Comparison of ENCODE assay signal across 8 cellular contexts in the genomic region with DNA sequence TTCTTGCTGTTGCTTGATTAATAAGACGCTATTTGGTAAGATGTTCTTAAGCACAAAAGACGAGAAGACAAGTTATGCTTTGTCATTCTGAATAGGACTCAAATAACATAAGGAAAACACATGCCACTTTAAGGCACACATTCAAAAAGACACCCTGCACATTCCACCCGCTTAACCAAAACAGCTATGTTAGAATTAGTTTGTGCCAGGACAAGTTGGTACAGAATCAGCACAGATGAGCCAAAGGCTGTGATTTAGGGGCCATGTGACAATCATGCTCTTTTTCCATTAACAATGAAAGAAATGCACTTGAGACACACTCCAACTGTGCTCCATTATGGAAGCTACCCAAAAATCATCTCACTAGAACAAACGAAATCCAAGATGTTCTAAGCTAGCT. TPM values are rescaled to one million over a fixed set of nuclear protein-coding genes. Genes with fewer than 3 reads are reported as not detected.
DNase-seq lines count a peak whose midpoint lies in the region; ATAC-seq and TF ChIP-seq lines count a peak whose summit lies in the region.

No MANE protein-coding gene starts in this region.

- TF ChIP-seq CTCF in heart left ventricle (IDR thresholded peaks at IDR 0.05) (no peak), left lung (IDR thresholded peaks at IDR 0.05) (no peak), type B pancreatic cell (conservative IDR thresholded peaks at IDR 0.05) (no peak), BE2C (IDR thresholded peaks at IDR 0.05; ENCODE audit: low read depth, low read length) (no peak), RWPE1 (conservative IDR thresholded peaks at IDR 0.05; ENCODE audit: low read depth) (no peak)

- H3K27ac ChIP-seq in heart left ventricle, result peak overlapping the region; percentile 8 to 97 (median 62)
- H3K27ac ChIP-seq in left lung, result peak overlapping the region; percentile 64 to 65
- no peak overlapping the region for H3K27ac ChIP-seq in RWPE1

- H3K4me1 ChIP-seq in heart left ventricle (peaks cover 6 to 85% (median 81%) of the 10 kb centered on the region in 12 donors), left lung (peaks cover 49 to 85% of the 10 kb centered on the region in 2 donors), BE2C (no peaks in the 10 kb centered on the region)

- 23 to 30% (median 27%) methylated on average over 4 of the region's 4 CpGs for WGBS in heart left ventricle, 4 donors

- DNase-seq in heart left ventricle, result no peak
- no peak for DNase-seq in cardiac septum (ENCODE audit: low spot score)
- no peak for DNase-seq in activated naive CD8-positive, alpha-beta T cell treated with anti-CD3 and anti-CD28 coated beads, Interleukin-2, amount 50 U/mL, for 24 hours
- DNase-seq in left lung, result no peak
- no peak for DNase-seq in type B pancreatic cell (ENCODE audit: extremely low spot score, unreplicated experiment)
- no peak for DNase-seq in BE2C
- DNase-seq in RWPE1 (ENCODE audit: low spot score), result no peak
- no peak for DNase-seq in iPS-NIHi7 (ENCODE audit: extremely low spot score)

- no peaks in the 10 kb centered on the region for H3K27me3 Mint-ChIP-seq in activated naive CD8-positive, alpha-beta T cell treated with anti-CD3 and anti-CD28 coated beads, Interleukin-2, amount 50 U/mL, for 24 hours
- H3K27me3 Mint-ChIP-seq in type B pancreatic cell, result no peaks in the 10 kb centered on the region

- intact Hi-C loops in heart left ventricle (cut with DNase I), result loop anchor here in 7 of 10 donors (5.0 to 10.0 kb wide), 4 partner anchors 47 to 330 kb away; a partner anchor contains a TSS
- intact Hi-C loops in cardiac septum (cut with DNase I), result no loop called here
- intact Hi-C loops in left lung (cut with DNase I), result no loop called here

- no peak for TF ChIP-seq POLR2A in heart left ventricle (IDR thresholded peaks at IDR 0.05)

- H3K4me3 ChIP-seq in heart left ventricle (peak overlapping the region in 10 of 12 donors; percentile 9 to 39 (median 20)), left lung (no peak overlapping the region), BE2C (ENCODE audit: low read depth, low read length) (no peak overlapping the region)

- H3K9me3 Mint-ChIP-seq in activated naive CD8-positive, alpha-beta T cell treated with anti-CD3 and anti-CD28 coated beads, Interleukin-2, amount 50 U/mL, for 24 hours, result no peaks in the 10 kb centered on the region
- H3K9me3 Mint-ChIP-seq in type B pancreatic cell, result no peaks in the 10 kb centered on the region

- H3K36me3 Mint-ChIP-seq in activated naive CD8-positive, alpha-beta T cell treated with anti-CD3 and anti-CD28 coated beads, Interleukin-2, amount 50 U/mL, for 24 hours (ENCODE audit: low read depth), result peaks cover 44% of the 10 kb centered on the region
- peaks cover 19% of the 10 kb centered on the region for H3K36me3 Mint-ChIP-seq in type B pancreatic cell

- H3K9me3 ChIP-seq in heart left ventricle (no peaks in the 10 kb centered on the region), left lung (no peaks in the 10 kb centered on the region), BE2C (no peaks in the 10 kb centered on the region)

- CTCF ChIA-PET in RWPE1 (lab: Yijun Ruan, JAX), result interaction anchor here (1.5 kb wide), 1 partner anchor 55 kb away, joined by 4 read pairs; no protein-coding TSS in a partner anchor

- H3K27me3 ChIP-seq in heart left ventricle, result no peaks in the 10 kb centered on the region
- no peaks in the 10 kb centered on the region for H3K27me3 ChIP-seq in left lung
- no peaks in the 10 kb centered on the region for H3K27me3 ChIP-seq in BE2C

- peaks cover 74% of the 10 kb centered on the region for H3K4me1 Mint-ChIP-seq in activated naive CD8-positive, alpha-beta T cell treated with anti-CD3 and anti-CD28 coated beads, Interleukin-2, amount 50 U/mL, for 24 hours
- H3K4me1 Mint-ChIP-seq in type B pancreatic cell (ENCODE audit: unreplicated experiment), result peaks cover 43% of the 10 kb centered on the region

- ATAC-seq in heart left ventricle (no peak), left lung (no peak)
- ATAC-seq in activated naive CD8-positive, alpha-beta T cell treated with anti-CD3 and anti-CD28 coated beads, Interleukin-2, amount 50 U/mL, for 24 hours, result no peak

- POLR2A ChIA-PET in RWPE1 (lab: Yijun Ruan, JAX; ENCODE audit: low non-redundant PET), result interaction anchor here (0.5 kb wide), 1 partner anchor 22 kb away, joined by 5 read pairs; no protein-coding TSS in a partner anchor

- H3K27ac Mint-ChIP-seq in activated naive CD8-positive, alpha-beta T cell treated with anti-CD3 and anti-CD28 coated beads, Interleukin-2, amount 50 U/mL, for 24 hours, result peak overlapping the region; percentile 71
- H3K27ac Mint-ChIP-seq in type B pancreatic cell, result peak overlapping the region; percentile 53

- H3K36me3 ChIP-seq in heart left ventricle (no peaks in the 10 kb centered on the region), left lung (no peaks in the 10 kb centered on the region), BE2C (no peaks in the 10 kb centered on the region; the same call in 1 of the 2 replicates)

- peak overlapping the region; percentile 76 for H3K4me3 Mint-ChIP-seq in activated naive CD8-positive, alpha-beta T cell treated with anti-CD3 and anti-CD28 coated beads, Interleukin-2, amount 50 U/mL, for 24 hours
- H3K4me3 Mint-ChIP-seq in type B pancreatic cell, result peak overlapping the region; percentile 70

RNA-seq across cellular contexts. Expression of a gene that starts 3.4 kb away (rescaled TPM):
- total RNA-seq in heart left ventricle, result 100 to 1,000 TPM; 148 to 526 (median 188) TPM
- polyA plus RNA-seq in heart left ventricle, result 100 to 1,000 TPM in 1 of 2 donors, 10 to 100 TPM in 1; 58.3 to 520 TPM
- total RNA-seq in cardiac septum, result 142 TPM
- 100 to 1,000 TPM; 132 to 142 TPM for total RNA-seq in left lung
- 133 and 146 TPM in 2 replicates for total RNA-seq in type B pancreatic cell (ENCODE audit: low replicate concordance)
- 63.0 TPM for polyA plus RNA-seq in BE2C (2012; ENCODE audit: insufficient read depth, insufficient read length, low read depth)

RNA-seq across cellular contexts. Expression of a gene that starts 60.0 kb away (rescaled TPM):
- 10 to 100 TPM in 1 of 9 donors, 1 to 10 TPM in 6, under 1 TPM in 2; 0.56 to 11.1 (median 2.7) TPM for total RNA-seq in heart left ventricle
- 10 to 100 TPM in 1 of 2 donors, 1 to 10 TPM in 1; 1.4 to 23.1 TPM for polyA plus RNA-seq in heart left ventricle
- 1.3 TPM for total RNA-seq in cardiac septum
- 1 to 10 TPM; 3.6 to 5.7 TPM for total RNA-seq in left lung
- 4.3 and 4.5 TPM in 2 replicates for total RNA-seq in type B pancreatic cell (ENCODE audit: low replicate concordance)
- polyA plus RNA-seq in BE2C (2012; ENCODE audit: insufficient read depth, insufficient read length, low read depth), result not detected

Comparison
In these comparisons a context has a peak if more than half of its experiments do, and no peak if none do; other contexts are left out.
1. intact Hi-C loops: an anchor here in heart left ventricle (5.0 to 10.0 kb wide); none called in cardiac septum and left lung.
2. H3K4me3 ChIP-seq: peak in heart left ventricle (10 of 12); none in left lung (0 of 2) and BE2C (single experiment).